ENCODE assay signal across 34 cellular contexts in the genomic region with DNA sequence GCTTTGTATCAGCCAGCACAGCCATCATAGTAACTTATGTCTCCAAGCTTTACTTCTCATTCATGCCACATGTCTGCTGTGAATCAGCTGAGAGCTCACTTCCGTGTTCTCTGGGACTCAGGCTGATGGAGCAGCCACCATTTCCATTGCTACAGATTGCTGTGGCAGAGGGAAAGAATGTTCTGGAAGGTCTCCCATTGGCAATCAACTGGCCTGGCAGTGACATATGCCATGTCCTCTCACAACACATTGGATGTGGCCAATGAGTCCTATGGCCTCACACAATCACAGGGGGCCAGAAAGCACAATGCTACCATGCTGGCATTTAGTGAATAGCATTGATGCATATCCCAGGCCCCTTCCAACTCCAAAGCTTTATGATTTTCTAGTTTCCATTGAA. TPM values are rescaled to one million over a fixed set of nuclear protein-coding genes. Genes with fewer than 3 reads are reported as not detected.
"Had no signal": no experiment of that assay in that cellular context is flagged by ENCODE, and none has a peak within 500 bp of the region (broad histone marks: within the 10 kb centered on the region; RNA-seq: fewer than 3 reads in every experiment).

No MANE protein-coding gene starts in this region.

- DNase-seq: activated effector memory CD4-positive, alpha-beta T cell treated with anti-CD3 and anti-CD28 coated beads, Interleukin-2, amount 50 U/mL, for 16 hours; activated effector memory CD4-positive, alpha-beta T cell treated with Interleukin-2 at 50 U/mL for 16 hours; activated gamma-delta T cell; activated gamma-delta T cell treated with Interleukin-2 at 50 U/mL for 16 hours; activated naive CD4-positive, alpha-beta T cell; activated naive CD4-positive, alpha-beta T cell treated with anti-CD3 and anti-CD28 coated beads for 36 hours; activated naive CD4-positive, alpha-beta T cell treated with anti-CD3 and anti-CD28 coated beads, Interleukin-2, amount 10 ng/mL, durations not matched to agents 7 days and 5 days; activated naive CD4-positive, alpha-beta T cell treated with anti-CD3 and anti-CD28 coated beads, Interleukin-2, amount 50 U/mL, for 16 hours; activated naive CD4-positive, alpha-beta T cell treated with Interleukin-2 at 50 U/mL for 16 hours; activated naive CD8-positive, alpha-beta T cell treated with anti-CD3 and anti-CD28 coated beads for 36 hours; activated naive CD8-positive, alpha-beta T cell treated with anti-CD3 and anti-CD28 coated beads, Interleukin-2, amount 10 ng/mL, durations not matched to agents 7 days and 5 days; activated naive CD8-positive, alpha-beta T cell treated with anti-CD3 and anti-CD28 coated beads, Interleukin-2, amount 50 U/mL, for 24 hours; activated T-cell treated with anti-CD3 and anti-CD28 coated beads, Interleukin-2, amount 50 U/mL, for 1 hour; activated T-cell treated with anti-CD3 and anti-CD28 coated beads, Interleukin-2, amount 50 U/mL, for 24 hours; activated T-cell treated with anti-CD3 and anti-CD28 coated beads, Interleukin-2, amount 50 U/mL, for 4 hours; activated T-cell treated with anti-CD3 and anti-CD28 coated beads, Interleukin-2, amount 50 U/mL, for 48 hours; activated T-cell treated with anti-CD3 and anti-CD28 coated beads, Interleukin-2, amount 50 U/mL, for 72 hours; adrenal gland; amniotic stem cell; amygdala; anterior cingulate cortex; aorta; body of pancreas; brain microvascular endothelial cell; caudate nucleus; central memory CD4-positive, alpha-beta T cell; cerebellar nuclear complex had no signal

- H3K27me3 ChIP-seq: adrenal gland, ascending aorta, body of pancreas, brain microvascular endothelial cell, breast epithelium, cardiac muscle cell had no signal

- H3K9me3 ChIP-seq: adrenal gland, ascending aorta, body of pancreas, breast epithelium had no signal

- H3K36me3 ChIP-seq: adrenal gland, ascending aorta, brain microvascular endothelial cell, breast epithelium, cardiac muscle cell had no signal

- H3K4me3 ChIP-seq: adrenal gland, ascending aorta, body of pancreas, breast epithelium, cardiac muscle cell had no signal

- ATAC-seq: activated naive CD4-positive, alpha-beta T cell treated with anti-CD3 and anti-CD28 coated beads, Interleukin-2, amount 50 U/mL, for 72 hours; activated naive CD8-positive, alpha-beta T cell treated with anti-CD3 and anti-CD28 coated beads, Interleukin-2, amount 50 U/mL, for 24 hours; activated T-cell treated with anti-CD3 and anti-CD28 coated beads, Interleukin-2, amount 50 U/mL, for 4 hours; activated T-cell treated with anti-CD3 and anti-CD28 coated beads, Interleukin-2, amount 50 U/mL, for 72 hours; activated T-helper 17 cell treated with anti-CD3 and anti-CD28 coated beads, Interleukin-2, amount 50 U/mL, for 72 hours; body of pancreas had no signal

- H3K27ac ChIP-seq: adrenal gland, ascending aorta, body of pancreas, brain microvascular endothelial cell, breast epithelium, cardiac muscle cell had no signal

- H3K4me1 ChIP-seq: adrenal gland, ascending aorta, body of pancreas, breast epithelium had no signal

RNA-seq across cellular contexts. Expression of a gene that starts 44.1 kb away (rescaled TPM):
- total RNA-seq: activated naive CD8-positive, alpha-beta T cell treated with anti-CD3 and anti-CD28 coated beads for 36 hours; activated naive CD8-positive, alpha-beta T cell treated with anti-CD3 and anti-CD28 coated beads, Interleukin-2, amount 10 ng/mL, durations not matched to agents 7 days and 5 days; activated T-cell treated with anti-CD3 and anti-CD28 coated beads, Interleukin-2, amount 50 U/mL, for 4 hours; ascending aorta; astrocyte; breast epithelium; cardiac muscle cell had no signal
- polyA plus RNA-seq: adipose tissue, adrenal gland, aorta, cardiac muscle cell had no signal
